ENCODE assay signal across 1 cellular context in genomic region chr1:39568208-39568607, GRCh38.
TF ChIP-seq lines count a peak whose summit lies in the region.

No MANE protein-coding gene starts in this region.

TF ChIP-seq in K562, 482 proteins besides CTCF, POLR2A, EP300 and RAD21:
- peak; percentile 34; the same call in 1 of the 2 replicates for TF ChIP-seq POLR2AphosphoS5 (IDR thresholded peaks at IDR 0.05; ENCODE audit: control insufficient read depth, insufficient read depth, low read depth, low read length)
- no peak for TF ChIP-seq CCAR2 (IDR thresholded peaks at IDR 0.05; ENCODE audit: low read depth, low read length)
- TF ChIP-seq NFATC3 (IDR thresholded peaks at IDR 0.05) = no peak
